Comparison of ENCODE assay signal across 16 cellular contexts in the genomic region with DNA sequence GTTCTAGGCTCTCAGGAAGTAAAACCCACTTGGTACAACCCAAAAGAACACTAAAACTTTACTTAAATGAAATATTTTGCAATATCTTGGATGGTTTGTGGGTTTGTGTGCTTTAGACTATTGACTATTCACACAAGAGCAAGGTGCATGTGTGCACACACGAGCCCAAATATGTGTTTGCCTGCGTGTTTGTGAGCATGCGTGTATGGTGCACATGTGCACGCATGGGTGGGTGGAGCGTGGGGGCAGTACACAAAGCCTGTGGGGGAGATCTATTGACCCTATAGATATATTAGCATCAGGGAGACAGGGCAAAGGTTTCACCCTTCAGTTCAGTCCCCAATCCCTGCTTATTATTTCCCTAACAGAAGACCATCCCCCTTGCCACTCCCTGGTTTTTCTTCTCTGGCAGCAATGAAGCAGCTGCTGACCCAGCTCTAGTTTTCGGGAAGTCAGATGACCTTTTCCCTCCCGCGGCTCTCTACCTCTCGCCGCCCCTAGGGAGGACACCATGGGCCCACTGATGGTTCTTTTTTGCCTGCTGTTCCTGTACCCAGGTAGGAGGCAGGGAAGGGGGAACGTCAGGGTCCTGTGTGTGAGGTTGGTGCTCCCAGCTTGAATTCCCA. TPM values are rescaled to one million over a fixed set of nuclear protein-coding genes. Genes with fewer than 3 reads are reported as not detected.
DNase-seq lines count a peak whose midpoint lies in the region; ATAC-seq and TF ChIP-seq lines count a peak whose summit lies in the region.
"Had no signal": no experiment of that assay in that cellular context is flagged by ENCODE, and none has a peak within 500 bp of the region (broad histone marks: within the 10 kb centered on the region; RNA-seq: fewer than 3 reads in every experiment).

TSS of gene C2 (plus strand) at position 476 of the 626 bp plus-strand sequence. CDS start at position 512, 36 bp downstream.

- H3K79me1 ChIP-seq in neuronal stem cell (ENCODE audit: low read depth, low read length) = no peaks in the 10 kb centered on the region

- H2AFZ ChIP-seq in neuronal stem cell (ENCODE audit: low read length) = peak within 1 kb of the TSS; percentile 74

- H3K9ac ChIP-seq in neuronal stem cell (ENCODE audit: low read depth, low read length, poor library complexity) = peak within 1 kb of the TSS; percentile 32

- H3K9me3 ChIP-seq in heart right ventricle (no peaks in the 10 kb centered on the region), gastroesophageal sphincter (no peaks in the 10 kb centered on the region), neuronal stem cell (replicated peaks in 1 of 2; ENCODE audit: control insufficient read depth in 2 of 2, insufficient read depth in 1 of 2, low read depth in 1 of 2, low read length in 2 of 2) (peaks cover 4 to 5% of the 10 kb centered on the region in 2 donors), vagina (no peaks in the 10 kb centered on the region)
- H3K9me3 ChIP-seq: testis had no signal

- no peak within 1 kb of the TSS for H2BK15ac ChIP-seq in neuronal stem cell (ENCODE audit: low read length)

- H3K23ac ChIP-seq in neuronal stem cell (ENCODE audit: low read depth, low read length, poor library complexity) = no peak within 1 kb of the TSS

- ATAC-seq in heart right ventricle = peak in 2 of 8 donors; percentile 29 to 35
- ATAC-seq in gastroesophageal sphincter = no peak
- ATAC-seq in GM18867 (IDR thresholded peaks at IDR 0.05; ENCODE audit: unreplicated experiment) = no peak
- no peak for ATAC-seq in GM19023 (IDR thresholded peaks at IDR 0.05; ENCODE audit: unreplicated experiment)

- TF ChIP-seq POLR2A in gastroesophageal sphincter (IDR thresholded peaks at IDR 0.05) (no peak), vagina (IDR thresholded peaks at IDR 0.05) (no peak)

- H2AK5ac ChIP-seq in neuronal stem cell (ENCODE audit: low read depth, low read length) = no peak within 1 kb of the TSS

- H2BK120ac ChIP-seq in neuronal stem cell (ENCODE audit: low read depth, low read length) = no peak within 1 kb of the TSS

- no peak within 1 kb of the TSS for H3K4ac ChIP-seq in neuronal stem cell (ENCODE audit: low read length)

- H3K36me3 ChIP-seq in heart right ventricle (no peaks in the 10 kb centered on the region), gastroesophageal sphincter (no peaks in the 10 kb centered on the region), neuronal stem cell (replicated peaks in 1 of 2; ENCODE audit: control insufficient read depth in 2 of 2, insufficient read depth in 2 of 2, low read length in 2 of 2) (no peaks in the 10 kb centered on the region), vagina (no peaks in the 10 kb centered on the region)
- H3K36me3 ChIP-seq: brain microvascular endothelial cell had no signal

- no peak within 1 kb of the TSS for H3K14ac ChIP-seq in neuronal stem cell (ENCODE audit: low read length)

- H4K8ac ChIP-seq in neuronal stem cell (ENCODE audit: low read depth, low read length) = no peak within 1 kb of the TSS

- TF ChIP-seq CTCF in heart right ventricle (IDR thresholded peaks at IDR 0.05) (no peak), gastroesophageal sphincter (IDR thresholded peaks at IDR 0.05) (no peak), vagina (IDR thresholded peaks at IDR 0.05) (no peak)

- H3K4me1 ChIP-seq in heart right ventricle (peaks cover 0 to 22% (median 0%) of the 10 kb centered on the region in 9 donors), gastroesophageal sphincter (no peaks in the 10 kb centered on the region), neuronal stem cell (ENCODE audit: control insufficient read depth in 2 of 2, insufficient read depth in 1 of 2, low read depth in 1 of 2, low read length in 2 of 2) (peaks cover 0 to 2% of the 10 kb centered on the region in 2 donors), vagina (peaks cover 6% of the 10 kb centered on the region)
- H3K4me1 ChIP-seq: testis had no signal

- no peak for DNase-seq in heart right ventricle
- DNase-seq in cardiac septum (ENCODE audit: low spot score) = no peak
- DNase-seq in neuronal stem cell (ENCODE audit: low spot score) = no peak
- no peak for DNase-seq in vagina (ENCODE audit: extremely low spot score in 2 of 2)
- DNase-seq in middle frontal gyrus (ENCODE audit: extremely low spot score, low spot score) = no peak
- DNase-seq: activated CD4-positive, alpha-beta memory T cell treated with anti-CD3 and anti-CD28 coated beads for 36 hours; activated effector memory CD4-positive, alpha-beta T cell treated with Interleukin-2 at 50 U/mL for 16 hours; brain microvascular endothelial cell; hippocampal formation; NCI-H1105; RPMI8226; testis had no signal

- H3K27ac ChIP-seq in heart right ventricle = peak within 1 kb of the TSS in 2 of 10 donors; percentile 29 to 79
- H3K27ac ChIP-seq in gastroesophageal sphincter = no peak within 1 kb of the TSS
- no peak within 1 kb of the TSS for H3K27ac ChIP-seq in neuronal stem cell (replicated peaks; ENCODE audit: low read length)
- H3K27ac ChIP-seq in vagina = peak within 1 kb of the TSS; percentile 27
- H3K27ac ChIP-seq: brain microvascular endothelial cell, testis had no signal

- H3K27me3 ChIP-seq in heart right ventricle (no peaks in the 10 kb centered on the region), gastroesophageal sphincter (peaks cover 23% of the 10 kb centered on the region), neuronal stem cell (ENCODE audit: control insufficient read depth in 3 of 3, insufficient read depth in 3 of 3, low read depth in 1 of 3, low read length in 3 of 3) (peaks cover 0 to 8% (median 0%) of the 10 kb centered on the region in 3 experiments), vagina (no peaks in the 10 kb centered on the region)
- H3K27me3 ChIP-seq: brain microvascular endothelial cell, testis had no signal

- intact Hi-C loops in heart right ventricle (cut with DNase I) = no loop called here
- intact Hi-C loops in cardiac septum (cut with DNase I) = no loop called here
- intact Hi-C loops in vagina (cut with DNase I) = no loop called here

- no peak within 1 kb of the TSS for H4K91ac ChIP-seq in neuronal stem cell (ENCODE audit: low read depth, low read length, poor library complexity)

- peak within 1 kb of the TSS in 7 of 10 donors; percentile 1 to 52 (median 37) for H3K4me3 ChIP-seq in heart right ventricle
- H3K4me3 ChIP-seq in gastroesophageal sphincter = peak within 1 kb of the TSS in 1 of 2 donors; percentile 29
- H3K4me3 ChIP-seq in neuronal stem cell (ENCODE audit: low read length in 2 of 2) = no peak within 1 kb of the TSS
- peak within 1 kb of the TSS in 1 of 2 donors; percentile 24 for H3K4me3 ChIP-seq in vagina
- H3K4me3 ChIP-seq: testis had no signal

- H3K18ac ChIP-seq in neuronal stem cell (ENCODE audit: low read length) = no peak within 1 kb of the TSS

- WGBS in heart right ventricle, 2 donors = 57 to 70% methylated on average over 11 of the region's 11 CpGs
- 30 to 49% methylated on average over 2 to 10 of the region's 11 CpGs for WGBS in gastroesophageal sphincter (ENCODE audit: low coverage in 1 of 2), 2 donors
- no CpG with 5 or more reads among the region's 11 CpGs for WGBS in neuronal stem cell (ENCODE audit: extremely low coverage in 2 of 2, insufficient read length in 2 of 2, insufficient replicate concordance in 1 of 2), 2 donors

- no peak within 1 kb of the TSS for H2BK12ac ChIP-seq in neuronal stem cell (ENCODE audit: low read length)

- TF ChIP-seq EP300 in gastroesophageal sphincter (IDR thresholded peaks at IDR 0.05) = no peak

- H2BK5ac ChIP-seq in neuronal stem cell (ENCODE audit: low read length) = no peak within 1 kb of the TSS

- H3K4me2 ChIP-seq in neuronal stem cell (ENCODE audit: insufficient read depth, low read length, poor library complexity, severe bottlenecking) = no peak within 1 kb of the TSS

RNA-seq across cellular contexts. Expression of gene C2, which starts in this region (rescaled TPM):
- 10 to 100 TPM in 2 of 10 donors, 1 to 10 TPM in 8; 2.0 to 63.0 (median 4.2) TPM for total RNA-seq in heart right ventricle
- polyA plus RNA-seq in heart right ventricle = 1 to 10 TPM; 1.1 to 1.7 TPM
- 5.1 TPM for total RNA-seq in cardiac septum
- 10 to 100 TPM in 3 of 4 donors, 1 to 10 TPM in 1; 3.3 to 33.4 (median 14.4) TPM for total RNA-seq in gastroesophageal sphincter
- 1.3 TPM for polyA plus RNA-seq in neuronal stem cell (2013, experiment 1 of 2)
- polyA plus RNA-seq in neuronal stem cell (2013, experiment 2 of 2) = 1.00 TPM
- total RNA-seq in vagina = 2.9 TPM
- total RNA-seq: lung microvascular endothelial cell had no signal

Comparison
In these comparisons a context has a peak if more than half of its experiments do, and no peak if none do; other contexts are left out.
1. H3K4me3 ChIP-seq: peak in heart right ventricle (7 of 10); none in neuronal stem cell (0 of 2).